In the genomic region with DNA sequence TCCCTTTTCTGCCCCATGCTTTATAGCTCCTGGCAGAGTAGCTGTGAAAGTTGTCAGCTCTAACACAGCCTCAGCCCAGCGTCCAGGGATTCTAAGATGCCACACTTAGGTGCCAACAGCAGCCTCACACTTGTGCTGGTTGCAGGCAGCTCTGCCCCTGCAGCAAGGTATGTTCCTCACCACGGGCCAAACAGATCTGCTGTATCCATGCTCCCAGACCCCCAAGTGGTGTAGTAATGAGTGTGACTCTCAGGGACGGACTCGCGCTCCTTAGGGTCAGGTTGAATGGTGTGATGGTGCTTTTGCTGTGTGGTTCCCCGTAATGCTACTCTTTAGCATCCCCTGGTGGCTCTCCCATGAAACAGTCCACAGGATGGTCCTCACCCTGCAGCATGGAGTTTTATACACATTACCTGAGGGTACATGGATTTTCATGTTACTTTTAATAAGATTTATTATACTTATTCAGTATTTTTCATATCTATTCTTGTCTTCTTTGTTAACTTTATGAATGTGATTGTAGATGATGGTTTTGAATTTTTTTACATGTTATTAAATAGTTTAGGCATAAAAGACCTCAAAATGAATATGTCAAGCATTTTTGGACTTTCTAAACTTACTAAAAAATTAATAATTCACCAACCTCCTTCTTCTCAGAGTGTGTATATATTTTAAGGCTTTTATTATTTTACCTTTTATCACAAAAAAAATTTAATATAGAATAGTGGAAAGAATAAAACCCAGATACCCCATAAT, we compare ENCODE assay signal across 9 cellular contexts.
DNase-seq lines count a peak whose midpoint lies in the region; ATAC-seq and TF ChIP-seq lines count a peak whose summit lies in the region.
"Had no signal": no experiment of that assay in that cellular context is flagged by ENCODE, and none has a peak within 500 bp of the region (broad histone marks: within the 10 kb centered on the region; RNA-seq: fewer than 3 reads in every experiment).

No MANE protein-coding gene starts in this region.

- H2AK5ac ChIP-seq in mesendoderm (ENCODE audit: low read length) = no peak overlapping the region

- H3K36me3 ChIP-seq in WERI-Rb-1 (no peaks in the 10 kb centered on the region), endocrine pancreas (ENCODE audit: control insufficient read depth, insufficient read depth, low read length) (no peaks in the 10 kb centered on the region), mesendoderm (ENCODE audit: control insufficient read depth, insufficient read depth, low read length) (no peaks in the 10 kb centered on the region), thoracic aorta (no peaks in the 10 kb centered on the region)
- H3K36me3 ChIP-seq: neutrophil had no signal

- ATAC-seq in HG02588 (IDR thresholded peaks at IDR 0.05; ENCODE audit: unreplicated experiment) = peak; percentile 92
- ATAC-seq in thoracic aorta (ENCODE audit: insufficient number of reproducible peaks, low FRiP score, low read depth) = peak; percentile 69

- no CpG with 5 or more reads among the region's 6 CpGs for WGBS in mesendoderm (ENCODE audit: extremely low coverage, insufficient coverage, low lambda C conversion rate)

- peak; percentile 87 for TF ChIP-seq CTCF in GM10248 (IDR thresholded peaks at IDR 0.05; ENCODE audit: control extremely low read depth, extremely low read depth, low read depth, missing control alignments)
- TF ChIP-seq CTCF in WERI-Rb-1 (IDR thresholded peaks at IDR 0.05; ENCODE audit: low read depth, low read length) = peak; percentile 74
- TF ChIP-seq CTCF in thoracic aorta (IDR thresholded peaks at IDR 0.05) = peak; percentile 91

- H4K5ac ChIP-seq in mesendoderm (ENCODE audit: low read length) = no peak overlapping the region

- no peak overlapping the region for H3K27ac ChIP-seq in WERI-Rb-1
- no peak overlapping the region for H3K27ac ChIP-seq in mesendoderm (ENCODE audit: low read depth, low read length)
- peak overlapping the region in 1 of 2 donors; percentile 34 for H3K27ac ChIP-seq in thoracic aorta
- H3K27ac ChIP-seq: neutrophil had no signal

- H2BK120ac ChIP-seq in mesendoderm (ENCODE audit: low read depth, low read length) = no peak overlapping the region

- H3K79me2 ChIP-seq in mesendoderm (ENCODE audit: control insufficient read depth, insufficient read depth, low read length) = no peaks in the 10 kb centered on the region

- no peak overlapping the region for H3K18ac ChIP-seq in mesendoderm (ENCODE audit: low read length)

- CTCF ChIA-PET in GM10248 (lab: Yijun Ruan, JAX) = interaction anchor here (0.6 to 3.0 kb wide), 14 partner anchors 9 to 565 kb away, joined by 3 to 21 read pairs (median 3); no protein-coding TSS in a partner anchor

- H3K27me3 ChIP-seq in WERI-Rb-1 (ENCODE audit: insufficient read depth, low read depth, severe bottlenecking) (peaks cover 8% of the 10 kb centered on the region), endocrine pancreas (ENCODE audit: control insufficient read depth, insufficient read depth, low read length) (no peaks in the 10 kb centered on the region), mesendoderm (ENCODE audit: insufficient read depth, low read length, poor library complexity) (no peaks in the 10 kb centered on the region), thoracic aorta (replicated peaks; ENCODE audit: insufficient read depth) (no peaks in the 10 kb centered on the region)

- no peak overlapping the region for H3K9ac ChIP-seq in endocrine pancreas (ENCODE audit: control insufficient read depth, insufficient read depth, low read length)
- no peak overlapping the region for H3K9ac ChIP-seq in mesendoderm (ENCODE audit: low read length)

- H2BK15ac ChIP-seq in mesendoderm (replicated peaks; ENCODE audit: low read depth) = no peak overlapping the region

- H3K23ac ChIP-seq in mesendoderm (ENCODE audit: low read length) = no peak overlapping the region

- H3K4me1 ChIP-seq in endocrine pancreas (ENCODE audit: control insufficient read depth, insufficient read depth, low read length) = no peaks in the 10 kb centered on the region
- H3K4me1 ChIP-seq in mesendoderm (ENCODE audit: control insufficient read depth, low read depth, low read length) = no peaks in the 10 kb centered on the region
- peaks cover 0 to 24% of the 10 kb centered on the region in 2 donors for H3K4me1 ChIP-seq in thoracic aorta (ENCODE audit: control insufficient read depth in 1 of 2, low read depth in 2 of 2)

- no peaks in the 10 kb centered on the region for H3K79me1 ChIP-seq in mesendoderm (ENCODE audit: low read length)

- H3K4me3 ChIP-seq in WERI-Rb-1 (ENCODE audit: low read depth, low read length) = no peak overlapping the region
- peak overlapping the region; percentile 1 for H3K4me3 ChIP-seq in endocrine pancreas (ENCODE audit: control insufficient read depth, insufficient read depth, low read length)
- H3K4me3 ChIP-seq in mesendoderm (ENCODE audit: low read length) = no peak overlapping the region
- peak overlapping the region; percentile 60 for H3K4me3 ChIP-seq in thoracic aorta

- POLR2A ChIA-PET in GM10248 (lab: Yijun Ruan, JAX) = no interaction called here

- H3K9me3 ChIP-seq in WERI-Rb-1 (ENCODE audit: severe bottlenecking) = no peaks in the 10 kb centered on the region
- H3K9me3 ChIP-seq in endocrine pancreas (ENCODE audit: control insufficient read depth, low read length) = no peaks in the 10 kb centered on the region
- H3K9me3 ChIP-seq in thoracic aorta = no peaks in the 10 kb centered on the region
- H3K9me3 ChIP-seq: neutrophil had no signal

- peak; percentile 56 for DNase-seq in A172 (ENCODE audit: low spot score)
- peak; percentile 75 for DNase-seq in GM10248 (ENCODE audit: extremely low spot score)
- DNase-seq in NCI-H128 (lab: John Stamatoyannopoulos, UW; ENCODE audit: unreplicated experiment) = peak; percentile 23
- DNase-seq in WERI-Rb-1 = peak; percentile 13
- peak; percentile 86 for DNase-seq in mesendoderm
- no peak for DNase-seq in thoracic aorta (ENCODE audit: low spot score)

- H2BK5ac ChIP-seq in mesendoderm (ENCODE audit: low read length) = no peak overlapping the region

- H3K4me2 ChIP-seq in mesendoderm (ENCODE audit: low read length) = no peak overlapping the region

- H4K8ac ChIP-seq in mesendoderm (ENCODE audit: low read depth, low read length) = no peak overlapping the region

- H3K4ac ChIP-seq in mesendoderm (ENCODE audit: low read depth, low read length) = no peak overlapping the region

- no peak overlapping the region for H3K56ac ChIP-seq in mesendoderm (ENCODE audit: low read length)

Comparison
In these comparisons a context has a peak if more than half of its experiments do, and no peak if none do; other contexts are left out.
1. H3K4me3 ChIP-seq: peak in endocrine pancreas (single experiment) and thoracic aorta (single experiment); none in WERI-Rb-1 (single experiment) and mesendoderm (single experiment).
2. Peak in every context shown above with its lines, with median percentiles within 50 percentile points of each other: CTCF ChIP-seq.